19 cellular contexts compared by ENCODE assay signal in the genomic region with DNA sequence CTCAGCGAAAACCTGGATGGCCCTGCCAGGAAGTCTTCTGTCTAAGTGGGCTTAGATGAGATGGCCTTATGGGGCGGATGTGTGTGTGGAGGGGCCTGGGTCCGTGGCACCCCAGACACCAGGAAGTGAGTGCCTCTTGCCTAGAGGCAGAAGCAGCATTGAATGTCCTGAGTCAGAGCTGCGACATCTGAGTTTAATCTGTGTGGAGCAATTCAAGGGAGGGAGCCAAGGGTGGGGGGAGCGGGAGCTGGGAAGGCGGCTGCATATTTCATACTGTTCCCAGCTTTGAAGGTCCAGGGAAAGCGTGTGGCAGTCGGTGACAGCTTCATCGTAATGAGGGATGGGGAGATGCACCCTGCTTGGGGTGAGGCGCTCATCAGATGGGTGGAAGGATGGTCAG.
DNase-seq lines count a peak whose midpoint lies in the region; ATAC-seq and TF ChIP-seq lines count a peak whose summit lies in the region.
"Had no signal": no experiment of that assay in that cellular context is flagged by ENCODE, and none has a peak within 500 bp of the region (broad histone marks: within the 10 kb centered on the region; RNA-seq: fewer than 3 reads in every experiment).

No MANE protein-coding gene starts in this region.

- H4K20me1 ChIP-seq in osteoblast (ENCODE audit: insufficient read depth, low read length) = no peaks in the 10 kb centered on the region

- H3K9me3 ChIP-seq in gastroesophageal sphincter (no peaks in the 10 kb centered on the region), stomach (no peaks in the 10 kb centered on the region), osteoblast (ENCODE audit: low read depth, low read length) (no peaks in the 10 kb centered on the region), heart left ventricle (no peaks in the 10 kb centered on the region)

- peak; percentile 34 for ATAC-seq in gastroesophageal sphincter
- no peak for ATAC-seq in heart left ventricle
- ATAC-seq: T-cell had no signal

- H3K4me1 ChIP-seq in gastroesophageal sphincter (no peaks in the 10 kb centered on the region), stomach (no peaks in the 10 kb centered on the region), osteoblast (ENCODE audit: insufficient read depth, low read length) (no peaks in the 10 kb centered on the region), heart left ventricle (no peaks in the 10 kb centered on the region)

- TF ChIP-seq CTCF in gastroesophageal sphincter (IDR thresholded peaks at IDR 0.05) (no peak), stomach (IDR thresholded peaks at IDR 0.05) (no peak), osteoblast (IDR thresholded peaks at IDR 0.05; ENCODE audit: extremely low read depth, low read depth, low read length) (no peak), heart left ventricle (IDR thresholded peaks at IDR 0.05) (no peak)

- no peak overlapping the region for H3K4me2 ChIP-seq in osteoblast (ENCODE audit: insufficient read depth, low read length)

- intact Hi-C loops in stomach (cut with DNase I; ENCODE audit: low total_unique reads) (no loop called here), heart left ventricle (cut with DNase I) (loop anchor here in 1 of 10 donors (10.0 kb wide), 1 partner anchor 138 kb away; no protein-coding TSS in a partner anchor)

- TF ChIP-seq POLR2A in gastroesophageal sphincter (IDR thresholded peaks at IDR 0.05) (no peak), stomach (IDR thresholded peaks at IDR 0.05) (no peak), heart left ventricle (IDR thresholded peaks at IDR 0.05) (no peak)

- H3K4me3 ChIP-seq in gastroesophageal sphincter (no peak overlapping the region), stomach (no peak overlapping the region), osteoblast (ENCODE audit: insufficient read depth, low read length) (no peak overlapping the region), heart left ventricle (no peak overlapping the region)
- H3K4me3 ChIP-seq: SK-N-MC had no signal

- WGBS in gastroesophageal sphincter (ENCODE audit: low coverage in 1 of 2), 2 donors = 40% methylated on average over 2 of the region's 10 CpGs; no CpG with 5 or more reads in 1 of the 2 donors
- WGBS in stomach, 5 donors = 56 to 64% (median 60%) methylated on average over 8 to 10 of the region's 10 CpGs
- 58 to 71% (median 62%) methylated on average over 9 to 10 of the region's 10 CpGs for WGBS in heart left ventricle, 4 donors

- H3K27ac ChIP-seq in gastroesophageal sphincter = no peak overlapping the region
- no peak overlapping the region for H3K27ac ChIP-seq in stomach
- H3K27ac ChIP-seq in osteoblast (ENCODE audit: low read depth, low read length) = no peak overlapping the region
- no peak overlapping the region for H3K27ac ChIP-seq in heart left ventricle
- H3K27ac ChIP-seq: SK-N-MC had no signal

- H3K27me3 ChIP-seq in gastroesophageal sphincter = no peaks in the 10 kb centered on the region
- H3K27me3 ChIP-seq in stomach = peaks cover 0 to 22% (median 0%) of the 10 kb centered on the region in 3 donors
- H3K27me3 ChIP-seq in osteoblast (ENCODE audit: insufficient read depth, low read length) = peaks cover 32% of the 10 kb centered on the region
- H3K27me3 ChIP-seq in heart left ventricle = peaks cover 0 to 20% (median 0%) of the 10 kb centered on the region in 9 donors

- H3K79me2 ChIP-seq in osteoblast (ENCODE audit: insufficient read depth, low read length) = no peaks in the 10 kb centered on the region

- no peak for TF ChIP-seq EP300 in gastroesophageal sphincter (IDR thresholded peaks at IDR 0.05)
- TF ChIP-seq EP300 in stomach (IDR thresholded peaks at IDR 0.05) = no peak

- DNase-seq in ELR (ENCODE audit: low read depth) = peak; percentile 22
- peak; percentile 15 for DNase-seq in M059J (ENCODE audit: low read depth)
- peak; percentile 68 for DNase-seq in dedifferentiated amniotic fluid mesenchymal stem cell (ENCODE audit: extremely low spot score)
- DNase-seq in stomach = no peak
- DNase-seq in osteoblast (ENCODE audit: insufficient read length, low spot score, missing footprints) = no peak
- no peak for DNase-seq in heart left ventricle
- no peak for DNase-seq in NCI-H2029 (lab: John Stamatoyannopoulos, UW)
- DNase-seq: DMS 273 treated with DMSO at 0.1 percent for 48 hours, NCI-H1105 treated with DMSO at 0.1 percent for 48 hours, NCI-H1694 treated with DMSO at 0.1 percent for 48 hours, NCI-H2107, NCI-H2227 treated with DMSO at 0.1 percent for 48 hours, NCI-H510A treated with DMSO at 0.1 percent for 48 hours, NCI-H82, OCI-M1, SHP77, T-cell had no signal

- H3K36me3 ChIP-seq in gastroesophageal sphincter (no peaks in the 10 kb centered on the region), stomach (no peaks in the 10 kb centered on the region), osteoblast (ENCODE audit: insufficient read depth, low read length) (no peaks in the 10 kb centered on the region), heart left ventricle (no peaks in the 10 kb centered on the region)

- H2AFZ ChIP-seq in osteoblast (ENCODE audit: low read length) = no peak overlapping the region

Comparison
In these comparisons a context has a peak if more than half of its experiments do, and no peak if none do; other contexts are left out.
1. DNase-seq: peak in ELR (single experiment), M059J (single experiment) and dedifferentiated amniotic fluid mesenchymal stem cell (single experiment); none in stomach (single experiment), osteoblast (single experiment), heart left ventricle (0 of 5) and NCI-H2029 (single experiment).